8 cellular contexts compared by ENCODE assay signal in genomic region chr10:80924063-80924952, GRCh38.
DNase-seq lines count a peak whose midpoint lies in the region; ATAC-seq and TF ChIP-seq lines count a peak whose summit lies in the region.

No MANE protein-coding gene starts in this region.

- H3K4me3 ChIP-seq in fibroblast of pulmonary artery (replicated peaks; ENCODE audit: low read depth, low read length) (no peak overlapping the region), parathyroid adenoma (ENCODE audit: low read depth, low read length) (no peak overlapping the region)
- no peak overlapping the region for H3K4me3 ChIP-seq in CD4-positive, alpha-beta memory T cell (ENCODE audit: low read length in 2 of 2)

- no peaks in the 10 kb centered on the region for H3K4me1 ChIP-seq in parathyroid adenoma
- H3K4me1 ChIP-seq in CD4-positive, alpha-beta memory T cell (ENCODE audit: insufficient read depth, low read length) = no peaks in the 10 kb centered on the region

- peaks cover 0 to 8% (median 6%) of the 10 kb centered on the region in 8 donors for H3K9me3 Mint-ChIP-seq in CD4-positive, alpha-beta memory T cell

- peaks cover 1 to 5% of the 10 kb centered on the region in 2 donors for H3K27me3 Mint-ChIP-seq in CD4-positive, alpha-beta memory T cell

- in situ Hi-C loops in SK-MEL-5 (cut with HindIII; ENCODE audit: low pct_unique_long_range_greater_than_20kb, low sequenced_read_pairs) = no loop called here

- intact Hi-C loops in CD4-positive, alpha-beta memory T cell (cut with micrococcal nuclease) = loop anchor here (2.0 to 5.0 kb wide), 2 partner anchors 387 to 546 kb away; partner anchors contain the start of gene SH2D4B

- CTCF ChIA-PET in CD4-positive, alpha-beta memory T cell (lab: Charles Lee; ENCODE audit: partially characterized antibody) = interaction anchor here (1.3 to 2.5 kb wide), 3 partner anchors 8 to 542 kb away, joined by 3 to 12 read pairs (median 5); no protein-coding TSS in a partner anchor

- no peak overlapping the region for H3K4me2 ChIP-seq in parathyroid adenoma (ENCODE audit: low read length)

- no peaks in the 10 kb centered on the region for H3K79me2 ChIP-seq in parathyroid adenoma

- no peaks in the 10 kb centered on the region for H3K36me3 ChIP-seq in parathyroid adenoma (ENCODE audit: control insufficient read depth, insufficient read depth, low read length)
- H3K36me3 ChIP-seq in CD4-positive, alpha-beta memory T cell (ENCODE audit: insufficient read depth, low read length) = no peaks in the 10 kb centered on the region

- H3K36me3 Mint-ChIP-seq in CD4-positive, alpha-beta memory T cell = no peaks in the 10 kb centered on the region

- ATAC-seq in GM18502 (IDR thresholded peaks at IDR 0.05; ENCODE audit: poor library complexity, unreplicated experiment) (peak; percentile 58), HG03469 (IDR thresholded peaks at IDR 0.05; ENCODE audit: unreplicated experiment) (peak; percentile 56)

- no peaks in the 10 kb centered on the region for H3K9me3 ChIP-seq in parathyroid adenoma (ENCODE audit: control insufficient read depth, low read length)
- no peaks in the 10 kb centered on the region for H3K9me3 ChIP-seq in CD4-positive, alpha-beta memory T cell (ENCODE audit: control insufficient read depth in 1 of 2, low read length in 2 of 2)

- H2AFZ ChIP-seq in parathyroid adenoma = no peak overlapping the region

- no peak overlapping the region for H3K27ac ChIP-seq in parathyroid adenoma
- no peak overlapping the region for H3K27ac ChIP-seq in CD4-positive, alpha-beta memory T cell (ENCODE audit: low read depth, low read length)

- POLR2A ChIA-PET in CD4-positive, alpha-beta memory T cell (lab: Charles Lee; ENCODE audit: partially characterized antibody) = no interaction called here

- no peak overlapping the region for H3K9ac ChIP-seq in parathyroid adenoma

- H3K4me3 Mint-ChIP-seq in CD4-positive, alpha-beta memory T cell = no peak overlapping the region

- TF ChIP-seq CTCF in fibroblast of pulmonary artery (IDR thresholded peaks at IDR 0.05; ENCODE audit: low read length, missing control alignments) (peak; percentile 65), parathyroid adenoma (IDR thresholded peaks at IDR 0.05) (peak; percentile 79)

- no peaks in the 10 kb centered on the region for H3K27me3 ChIP-seq in parathyroid adenoma (ENCODE audit: control insufficient read depth, insufficient read depth, low read length)
- no peaks in the 10 kb centered on the region for H3K27me3 ChIP-seq in CD4-positive, alpha-beta memory T cell (ENCODE audit: insufficient read depth, low read length)

- no peaks in the 10 kb centered on the region for H3K4me1 Mint-ChIP-seq in CD4-positive, alpha-beta memory T cell

- DNase-seq in CD1c-positive myeloid dendritic cell (ENCODE audit: extremely low spot score) = peak; percentile 48
- peak; percentile 73 for DNase-seq in SK-MEL-5 (ENCODE audit: low read depth, low spot score)
- DNase-seq in fibroblast of pulmonary artery (ENCODE audit: low read depth) = peak; percentile 57
- no peak for DNase-seq in germinal center (ENCODE audit: low spot score)
- DNase-seq in CD4-positive, alpha-beta memory T cell = no peak

- H3K27ac Mint-ChIP-seq in CD4-positive, alpha-beta memory T cell = no peak overlapping the region

Comparison
In these comparisons a context has a peak if more than half of its experiments do, and no peak if none do; other contexts are left out.
1. DNase-seq: peak in CD1c-positive myeloid dendritic cell (single experiment), SK-MEL-5 (single experiment) and fibroblast of pulmonary artery (single experiment); none in germinal center (single experiment) and CD4-positive, alpha-beta memory T cell (0 of 5).